In genomic region chr21:45404726-45405270, GRCh38 we compare ENCODE assay signal across 9 cellular contexts.
DNase-seq lines count a peak whose midpoint lies in the region; ATAC-seq and TF ChIP-seq lines count a peak whose summit lies in the region.
"Had no signal": no experiment of that assay in that cellular context is flagged by ENCODE, and none has a peak within 500 bp of the region (broad histone marks: within the 10 kb centered on the region; RNA-seq: fewer than 3 reads in every experiment).

TSS of gene COL18A1 (plus strand) at chr21:45405165. CDS start at chr21:45405231, 66 bp downstream.

- no peak for TF ChIP-seq CTCF in choroid plexus epithelial cell (conservative IDR thresholded peaks at IDR 0.05; ENCODE audit: low read depth, low read length)

- H3K4me3 ChIP-seq in choroid plexus epithelial cell (ENCODE audit: low read depth, low read length): peak within 1 kb of the TSS; percentile 62

- ATAC-seq in HG03442 (IDR thresholded peaks at IDR 0.05; ENCODE audit: unreplicated experiment) (no peak), HG02798 (IDR thresholded peaks at IDR 0.05; ENCODE audit: poor library complexity, unreplicated experiment) (no peak)

- DNase-seq in NCI-H1417 (lab: John Stamatoyannopoulos, UW) (peak in 2 of 3 experiments; percentile 56 to 58), NCI-H1417 treated with DMSO at 0.1 percent for 48 hours (lab: John Stamatoyannopoulos, UW) (no peak), T-helper 22 cell (ENCODE audit: low read depth) (peak; percentile 13), choroid plexus epithelial cell (ENCODE audit: low read depth) (peak; percentile 40), left kidney (ENCODE audit: low read depth, low spot score) (peak; percentile 82)
- peak; percentile 25 for DNase-seq in stimulated activated CD4-positive, alpha-beta T cell treated with anti-CD3 and anti-CD28 coated beads, Interleukin-4, amount 100 ng/mL, for 24 hours
- DNase-seq: DND-41 had no signal
